In the genomic region with DNA sequence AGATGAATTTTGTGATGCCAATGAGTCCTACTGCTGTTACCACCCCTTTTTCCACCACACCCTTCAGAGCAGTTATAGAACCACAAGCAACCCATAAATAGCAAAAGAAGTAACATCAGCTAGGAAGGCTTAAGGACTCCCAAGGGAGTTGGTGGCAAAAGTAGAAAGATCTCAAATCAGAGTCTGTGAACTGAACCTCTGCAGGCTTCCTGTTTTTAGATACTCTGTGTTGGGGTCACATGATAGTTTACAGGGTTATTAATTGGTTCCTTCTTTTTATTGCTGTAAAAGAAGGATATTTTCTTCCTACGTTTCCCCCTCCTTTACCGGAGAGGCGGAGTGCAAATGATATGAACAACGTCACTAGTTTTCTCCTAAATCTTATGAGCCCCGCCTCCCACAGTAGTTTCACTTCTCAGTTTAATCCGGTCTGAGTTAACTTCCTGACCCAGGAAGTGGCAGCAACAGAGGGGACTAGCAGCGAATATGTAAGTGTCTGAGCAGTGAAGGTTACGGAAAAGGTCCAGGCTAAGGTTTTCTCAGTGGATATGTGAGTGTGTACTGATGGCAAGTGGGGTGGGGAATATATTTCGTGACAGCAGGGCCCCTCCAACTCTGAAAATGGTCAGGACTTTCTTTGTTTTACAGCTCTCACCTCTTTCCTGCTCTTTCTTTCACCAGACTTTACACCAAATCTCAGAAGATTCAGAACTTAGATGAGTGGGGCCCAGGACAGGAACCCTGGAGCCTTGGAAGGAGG, we compare ENCODE assay signal across 1 cellular context.
TF ChIP-seq lines count a peak whose summit lies in the region.

A gene with protein sequence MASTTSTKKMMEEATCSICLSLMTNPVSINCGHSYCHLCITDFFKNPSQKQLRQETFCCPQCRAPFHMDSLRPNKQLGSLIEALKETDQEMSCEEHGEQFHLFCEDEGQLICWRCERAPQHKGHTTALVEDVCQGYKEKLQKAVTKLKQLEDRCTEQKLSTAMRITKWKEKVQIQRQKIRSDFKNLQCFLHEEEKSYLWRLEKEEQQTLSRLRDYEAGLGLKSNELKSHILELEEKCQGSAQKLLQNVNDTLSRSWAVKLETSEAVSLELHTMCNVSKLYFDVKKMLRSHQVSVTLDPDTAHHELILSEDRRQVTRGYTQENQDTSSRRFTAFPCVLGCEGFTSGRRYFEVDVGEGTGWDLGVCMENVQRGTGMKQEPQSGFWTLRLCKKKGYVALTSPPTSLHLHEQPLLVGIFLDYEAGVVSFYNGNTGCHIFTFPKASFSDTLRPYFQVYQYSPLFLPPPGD (plus strand): TSS at position 435 of the 760 bp plus-strand sequence. CDS start 3,721 bp downstream, outside the sequence.

TF ChIP-seq in GM23338, 12 proteins besides CTCF, POLR2A, EP300 and RAD21 (continued from another document):
- TF ChIP-seq ETS1 (IDR thresholded peaks at IDR 0.05) (no peak), ZNF114 (CRISPR knock-in tag; IDR thresholded peaks at IDR 0.05) (no peak), NANOG (IDR thresholded peaks at IDR 0.05; ENCODE audit: borderline replicate concordance) (no peak), POLR2AphosphoS5 (IDR thresholded peaks at IDR 0.05; ENCODE audit: low read depth) (no peak), EZH2phosphoT487 (IDR thresholded peaks at IDR 0.05; ENCODE audit: unreplicated experiment) (no peak), STAT1 (IDR thresholded peaks at IDR 0.05; ENCODE audit: unreplicated experiment) (no peak)
